Comparison of ENCODE assay signal across 8 cellular contexts in genomic region chr11:111878766-111879636, GRCh38. TPM values are rescaled to one million over a fixed set of nuclear protein-coding genes. Genes with fewer than 3 reads are reported as not detected.
DNase-seq lines count a peak whose midpoint lies in the region; ATAC-seq, FAIRE-seq and TF ChIP-seq lines count a peak whose summit lies in the region.

Gene CFAP68, plus strand, starts transcription at chr11:111879541. Its CDS starts 20 bp downstream, at chr11:111879561.
Gene FDXACB1, minus strand, starts transcription at chr11:111879165. Its CDS starts 33 bp downstream, at chr11:111879132.

- FAIRE-seq in bronchial epithelial cell (lab: Jason Lieb, UNC), result peak; percentile 66

- WGBS in smooth muscle cell (ENCODE audit: low lambda C conversion rate), result under 1% methylated on average over 56 of the region's 58 CpGs

- H4K20me1 ChIP-seq in smooth muscle cell (ENCODE audit: low read depth), result no peaks in the 10 kb centered on the region

- H3K27ac ChIP-seq in smooth muscle cell (ENCODE audit: low read depth), result peak within 1 kb of the TSS; percentile 98

- peak within 1 kb of the TSS; percentile 96 for H3K9ac ChIP-seq in smooth muscle cell (ENCODE audit: low read depth)

- peak; percentile 95 for DNase-seq in AG08396 (ENCODE audit: low spot score)
- peak; percentile 97 for DNase-seq in NCI-H2196 treated with DMSO at 0.1 percent for 48 hours (lab: John Stamatoyannopoulos, UW; ENCODE audit: unreplicated experiment)
- peak; percentile 94 for DNase-seq in bronchial epithelial cell (ENCODE audit: low read depth)
- peak; percentile 97 for DNase-seq in iPS-NIHi7 (ENCODE audit: extremely low spot score)
- peak; percentile 83 for DNase-seq in smooth muscle cell (lab: John Stamatoyannopoulos, UW; ENCODE audit: unreplicated experiment)

- no peaks in the 10 kb centered on the region for H3K79me2 ChIP-seq in smooth muscle cell (ENCODE audit: low read depth)

- TF ChIP-seq CTCF in WI38 (IDR thresholded peaks at IDR 0.05; ENCODE audit: low read depth, low read length) (peak; percentile 98), bronchial epithelial cell (IDR thresholded peaks at IDR 0.05; ENCODE audit: insufficient read depth, low read length, severe bottlenecking) (peak; percentile 99), smooth muscle cell (IDR thresholded peaks at IDR 0.05; ENCODE audit: borderline replicate concordance, insufficient read depth, poor library complexity, severe bottlenecking) (peak; percentile 95)

- no peaks in the 10 kb centered on the region for H3F3A ChIP-seq in smooth muscle cell (ENCODE audit: low read depth)

- H3K9me3 ChIP-seq in smooth muscle cell (replicated peaks; ENCODE audit: low read depth), result no peaks in the 10 kb centered on the region

- H3K4me2 ChIP-seq in smooth muscle cell, result peak within 1 kb of the TSS; percentile 93

- H3K36me3 ChIP-seq in bronchial epithelial cell (ENCODE audit: control insufficient read depth, insufficient read depth, low read length) (no peaks in the 10 kb centered on the region), smooth muscle cell (ENCODE audit: low read depth) (no peaks in the 10 kb centered on the region)

- H3K4me3 ChIP-seq in WI38 (ENCODE audit: low read depth, low read length) (peak within 1 kb of the TSS; percentile 80), bronchial epithelial cell (ENCODE audit: low read depth, low read length) (peak within 1 kb of the TSS; percentile 61), smooth muscle cell (peak within 1 kb of the TSS; percentile 63)

- peak within 1 kb of the TSS; percentile 87 for H2AFZ ChIP-seq in smooth muscle cell (ENCODE audit: low read depth)

- H3K4me1 ChIP-seq in smooth muscle cell (ENCODE audit: low read depth), result peaks cover 8% of the 10 kb centered on the region

- ATAC-seq in GM18873 (IDR thresholded peaks at IDR 0.05; ENCODE audit: low FRiP score, unreplicated experiment), result peak; percentile 84
- peak; percentile 86 for ATAC-seq in HG03139 (IDR thresholded peaks at IDR 0.05; ENCODE audit: unreplicated experiment)

- H3K27me3 ChIP-seq in bronchial epithelial cell (ENCODE audit: control insufficient read depth, insufficient read depth, low read length), result no peaks in the 10 kb centered on the region
- H3K27me3 ChIP-seq in smooth muscle cell (ENCODE audit: low read depth), result no peaks in the 10 kb centered on the region

RNA-seq across cellular contexts. Expression of gene CFAP68, which starts in this region (rescaled TPM):
- total RNA-seq in bronchial epithelial cell (14.5 and 17.3 TPM in 2 replicates), smooth muscle cell (2.7 and 10.5 TPM in 2 replicates)
- 17.6 and 19.2 TPM in 2 replicates for polyA plus RNA-seq in smooth muscle cell

RNA-seq across cellular contexts. Expression of gene FDXACB1, which starts in this region (rescaled TPM):
- total RNA-seq in bronchial epithelial cell, result 0.77 and 2.4 TPM in 2 replicates
- 2.1 and 2.3 TPM in 2 replicates for total RNA-seq in smooth muscle cell
- polyA plus RNA-seq in smooth muscle cell, result 1.3 and 2.1 TPM in 2 replicates

Comparison
In these comparisons a context has a peak if more than half of its experiments do, and no peak if none do; other contexts are left out.
1. Peak in every context shown above with its lines: DNase-seq, ATAC-seq, H3K4me3 ChIP-seq and H3K27ac ChIP-seq.